ENCODE assay signal across 8 cellular contexts in the genomic region with DNA sequence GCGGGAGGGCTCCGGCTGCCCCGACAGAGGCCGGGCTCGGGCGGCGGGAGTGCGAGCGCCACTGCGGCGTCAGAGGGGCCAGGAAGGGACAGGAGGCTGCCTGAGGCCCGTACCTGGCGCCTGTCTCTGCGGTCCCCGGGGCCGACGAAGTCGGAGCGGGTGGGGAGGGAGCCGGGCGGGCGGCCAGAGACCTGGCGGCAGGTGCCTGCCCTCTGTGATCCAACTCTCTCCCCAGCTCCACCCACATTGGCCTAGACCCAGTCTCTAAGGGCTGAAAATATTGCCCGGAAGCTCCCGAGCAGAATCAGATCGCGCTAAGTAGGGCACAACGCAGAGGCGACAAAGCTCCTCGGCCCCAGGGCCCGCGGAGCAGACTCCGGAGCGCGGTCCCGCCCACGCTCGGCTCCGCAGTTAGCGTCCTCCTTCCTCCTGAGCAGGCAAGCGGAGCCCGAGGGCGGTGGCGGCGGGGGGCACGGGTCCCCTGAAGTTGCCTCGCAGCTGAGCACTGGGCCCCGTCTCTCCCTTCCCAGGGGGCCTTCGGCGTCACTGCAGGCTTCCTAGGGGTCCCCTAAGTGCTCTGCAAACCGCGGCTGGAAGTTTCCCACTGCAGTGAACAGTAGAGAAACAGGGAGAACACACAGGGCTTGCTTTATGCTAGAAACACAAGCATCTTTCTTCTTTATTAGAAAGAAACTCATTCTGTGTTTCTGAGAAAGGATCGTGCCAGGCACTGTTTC. TPM values are rescaled to one million over a fixed set of nuclear protein-coding genes. Genes with fewer than 3 reads are reported as not detected.
DNase-seq lines count a peak whose midpoint lies in the region; ATAC-seq and TF ChIP-seq lines count a peak whose summit lies in the region.

Gene MAN2A2 (plus strand): TSS at position 307 of the 737 bp plus-strand sequence. CDS start 906 bp downstream, outside the sequence.

- H3K4me1 ChIP-seq in Caco-2 = 0 out of 2 replicates have a peak, but pooled peaks cover 7% of the 10 kb centered on the region
- H3K4me1 ChIP-seq in SJCRH30 = peaks cover 13% of the 10 kb centered on the region
- H3K4me1 ChIP-seq in suprapubic skin = peaks cover 18% of the 10 kb centered on the region

- under 1% methylated on average over 20 of the region's 53 CpGs for WGBS in suprapubic skin

- peaks cover 2% of the 10 kb centered on the region for H3K27me3 Mint-ChIP-seq in Caco-2 (ENCODE audit: insufficient read depth, unreplicated experiment)
- H3K27me3 Mint-ChIP-seq in activated naive CD4-positive, alpha-beta T cell treated with anti-CD3 and anti-CD28 coated beads for 36 hours (ENCODE audit: low read depth) = no peaks in the 10 kb centered on the region

- H3K36me3 Mint-ChIP-seq in Caco-2 (ENCODE audit: insufficient read depth, unreplicated experiment) = peaks cover 11% of the 10 kb centered on the region
- peaks cover 27% of the 10 kb centered on the region for H3K36me3 Mint-ChIP-seq in activated naive CD4-positive, alpha-beta T cell treated with anti-CD3 and anti-CD28 coated beads for 36 hours (ENCODE audit: low read depth)

- H3K4me1 Mint-ChIP-seq in Caco-2 (ENCODE audit: low read depth, unreplicated experiment) = no peaks in the 10 kb centered on the region
- H3K4me1 Mint-ChIP-seq in activated naive CD4-positive, alpha-beta T cell treated with anti-CD3 and anti-CD28 coated beads for 36 hours (ENCODE audit: low read depth) = peaks cover 27% of the 10 kb centered on the region

- H3K4me3 Mint-ChIP-seq in Caco-2 (ENCODE audit: unreplicated experiment) = peak within 1 kb of the TSS; percentile 89
- H3K4me3 Mint-ChIP-seq in activated naive CD4-positive, alpha-beta T cell treated with anti-CD3 and anti-CD28 coated beads for 36 hours = peak within 1 kb of the TSS; percentile 86

- TF ChIP-seq EP300 in suprapubic skin (IDR thresholded peaks at IDR 0.05) = no peak

- H3K27ac ChIP-seq in SJCRH30 = peak within 1 kb of the TSS; percentile 33
- H3K27ac ChIP-seq in suprapubic skin = peak within 1 kb of the TSS; percentile 92

- H3K9me3 ChIP-seq in Caco-2 (no peaks in the 10 kb centered on the region), SJCRH30 (replicated peaks) (no peaks in the 10 kb centered on the region), suprapubic skin (no peaks in the 10 kb centered on the region)

- ATAC-seq in GM21360 (IDR thresholded peaks at IDR 0.05; ENCODE audit: unreplicated experiment) = peak; percentile 61

- intact Hi-C loops in Caco-2 (cut with micrococcal nuclease; ENCODE audit: unreplicated experiment) = loop anchor here (1.0 to 5.0 kb wide), 2 partner anchors 31 to 369 kb away; no protein-coding TSS in a partner anchor
- intact Hi-C loops in activated naive CD4-positive, alpha-beta T cell treated with anti-CD3 and anti-CD28 coated beads for 36 hours (cut with micrococcal nuclease) = loop anchor here (1.0 to 5.0 kb wide), 5 partner anchors 28 to 186 kb away; partner anchors contain the start of genes BLM, PRC1 and VPS33B

- CTCF ChIA-PET in Caco-2 (lab: Charles Lee) = interaction anchor here (0.5 to 6.0 kb wide), 13 partner anchors 23 to 610 kb away, joined by 3 to 53 read pairs (median 5); partner anchors contain the start of genes HDDC3 and UNC45A
- CTCF ChIA-PET in activated naive CD4-positive, alpha-beta T cell treated with anti-CD3 and anti-CD28 coated beads for 36 hours (lab: Charles Lee) = interaction anchor here (0.6 to 8.1 kb wide), 8 partner anchors 10 to 255 kb away, joined by 3 to 169 read pairs (median 4); partner anchors contain the start of genes HDDC3 and UNC45A

- H3K4me3 ChIP-seq in Caco-2 (ENCODE audit: low read depth, low read length) (peak within 1 kb of the TSS; percentile 51), SJCRH30 (peak within 1 kb of the TSS; percentile 67), suprapubic skin (peak within 1 kb of the TSS; percentile 67)

- H3K9me3 Mint-ChIP-seq in Caco-2 (ENCODE audit: unreplicated experiment) = no peaks in the 10 kb centered on the region
- H3K9me3 Mint-ChIP-seq in activated naive CD4-positive, alpha-beta T cell treated with anti-CD3 and anti-CD28 coated beads for 36 hours = no peaks in the 10 kb centered on the region

- TF ChIP-seq CTCF in Caco-2 (IDR thresholded peaks at IDR 0.05; ENCODE audit: insufficient read depth in 1 of 2, low read depth in 1 of 2, low read length in 1 of 2, severe bottlenecking in 1 of 2, unreplicated experiment in 1 of 2) = no peak
- no peak for TF ChIP-seq CTCF in suprapubic skin (IDR thresholded peaks at IDR 0.05)

- DNase-seq in Caco-2 (peak; percentile 59 to 64), HT1080 (ENCODE audit: low read depth) (peak; percentile 31), SJCRH30 (peak; percentile 39 to 58), globus pallidus (ENCODE audit: low spot score) (peak; percentile 88), occipital lobe (lab: John Stamatoyannopoulos, UW) (peak; percentile 42), suprapubic skin (ENCODE audit: low spot score in 2 of 2) (peak in 1 of 2 donors; percentile 87)
- DNase-seq in activated naive CD4-positive, alpha-beta T cell treated with anti-CD3 and anti-CD28 coated beads for 36 hours = peak; percentile 84

- H3K36me3 ChIP-seq in Caco-2 (ENCODE audit: control insufficient read depth, insufficient read depth, low read length) = no peaks in the 10 kb centered on the region; the same call in 1 of the 2 replicates
- peaks cover 2% of the 10 kb centered on the region; the same call in 1 of the 2 replicates for H3K36me3 ChIP-seq in SJCRH30
- peaks cover 30% of the 10 kb centered on the region for H3K36me3 ChIP-seq in suprapubic skin

- no peaks in the 10 kb centered on the region for H3K27me3 ChIP-seq in Caco-2 (replicated peaks; ENCODE audit: control insufficient read depth, insufficient read depth, low read length)
- no peaks in the 10 kb centered on the region for H3K27me3 ChIP-seq in SJCRH30
- no peaks in the 10 kb centered on the region for H3K27me3 ChIP-seq in suprapubic skin

- no TSS peak for BruUV-seq in Caco-2 (replicated peaks; lab: Mats Ljungman, UMichigan)

- peak within 1 kb of the TSS; percentile 76 for H3K27ac Mint-ChIP-seq in Caco-2 (ENCODE audit: unreplicated experiment)
- H3K27ac Mint-ChIP-seq in activated naive CD4-positive, alpha-beta T cell treated with anti-CD3 and anti-CD28 coated beads for 36 hours = peak within 1 kb of the TSS; percentile 88

- TF ChIP-seq POLR2A in suprapubic skin (IDR thresholded peaks at IDR 0.05) = no peak

- POLR2A ChIA-PET in Caco-2 (lab: Charles Lee) = interaction anchor here (0.5 to 1.7 kb wide), 6 partner anchors 26 to 1736 kb away, joined by 3 to 7 read pairs (median 4); partner anchors contain the start of genes BLM, HDDC3 and UNC45A

RNA-seq across cellular contexts. Expression of gene MAN2A2, which starts in this region (rescaled TPM):
- total RNA-seq in Caco-2 (2022) = 64.9 and 69.8 TPM in 2 replicates
- 5.8 and 12.5 TPM in 2 replicates for total RNA-seq in HT1080 (2014; rRNA removed; shearing (Covaris generic))
- 14.0 and 14.9 TPM in 2 replicates for polyA plus RNA-seq in HT1080 (2015; cell fraction: cytosol; rRNA removed)
- 55.9 and 67.6 TPM in 2 replicates for polyA plus RNA-seq in HT1080 (2015; cell fraction: nucleus; rRNA removed)
- total RNA-seq in SJCRH30 (2014; rRNA removed; shearing (Covaris generic)) = 11.0 and 12.6 TPM in 2 replicates
- 100 to 1,000 TPM; 139 to 141 TPM for total RNA-seq in activated naive CD4-positive, alpha-beta T cell treated with anti-CD3 and anti-CD28 coated beads for 36 hours
- 32.4 TPM for total RNA-seq in occipital lobe
- 10 to 100 TPM; 51.3 to 91.9 (median 62.2) TPM for total RNA-seq in suprapubic skin
